Comparison of ENCODE assay signal across 20 cellular contexts in the genomic region with DNA sequence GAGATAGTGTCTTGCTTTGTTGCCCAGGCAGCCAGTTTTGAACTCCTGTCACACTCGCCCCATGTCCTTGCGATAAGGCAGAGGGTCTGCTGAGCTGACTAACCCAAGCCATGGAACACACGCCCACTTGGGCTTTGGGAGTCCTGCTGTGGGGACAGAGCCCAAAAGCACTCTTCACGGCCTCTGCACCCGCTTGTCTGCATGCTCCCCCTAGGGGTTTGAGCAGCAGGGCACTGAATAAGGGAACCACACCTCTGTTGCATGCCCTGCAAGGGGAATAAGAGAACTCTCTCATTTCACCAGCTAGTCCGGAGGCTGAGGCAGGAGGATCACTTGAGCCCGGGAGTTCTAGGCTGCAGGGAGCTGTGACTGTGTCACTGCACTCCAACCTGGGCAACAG.
A peak's percentile ranks its signal among the peaks of the same experiment; 100 is the strongest.
DNase-seq lines count a peak whose midpoint lies in the region; ATAC-seq and TF ChIP-seq lines count a peak whose summit lies in the region.
"Had no signal": no experiment of that assay in that cellular context is flagged by ENCODE, and none has a peak within 500 bp of the region (broad histone marks: within the 10 kb centered on the region; RNA-seq: fewer than 3 reads in every experiment).

No MANE protein-coding gene starts in this region.

- ATAC-seq in DND-41 (ENCODE audit: insufficient read depth, low read depth) (no peak), HG03097 (IDR thresholded peaks at IDR 0.05; ENCODE audit: low FRiP score, unreplicated experiment) (no peak)
- ATAC-seq: Right ventricle myocardium inferior had no signal

- H3K36me3 Mint-ChIP-seq in endodermal cell (ENCODE audit: low read depth) (peaks cover 2% of the 10 kb centered on the region), MCF 10A (ENCODE audit: insufficient read depth, unreplicated experiment) (no peaks in the 10 kb centered on the region)

- BruUV-seq in OCI-LY7 (replicated peaks; lab: Mats Ljungman, UMichigan) (no TSS peak), MCF 10A (replicated peaks; lab: Mats Ljungman, UMichigan) (no TSS peak)

- no peak for DNase-seq in DND-41
- DNase-seq in OCI-LY7 (ENCODE audit: low spot score), result peak; percentile 16
- DNase-seq in endodermal cell, result no peak
- DNase-seq in MCF 10A (ENCODE audit: unreplicated experiment), result no peak
- DNase-seq in NCI-H1930 (lab: John Stamatoyannopoulos, UW), result no peak
- DNase-seq: ACHN, AML-193, COR-L47, DMS153, MG63, NCI-H1105, NCI-H1694, NCI-H2107, NCI-H748 treated with DMSO at 0.1 percent for 48 hours, Peyer's patch had no signal

- H3K4me3 Mint-ChIP-seq in endodermal cell (no peak overlapping the region), MCF 10A (ENCODE audit: unreplicated experiment) (no peak overlapping the region)

- peak; percentile 15 for TF ChIP-seq CTCF in DND-41 (IDR thresholded peaks at IDR 0.05; ENCODE audit: borderline replicate concordance, extremely low read depth, low read length, poor library complexity, severe bottlenecking)
- peak; percentile 18; the same call in 1 of the 3 replicates for TF ChIP-seq CTCF in GM12872 (IDR thresholded peaks at IDR 0.05; ENCODE audit: insufficient read depth, low read depth, low read length)
- TF ChIP-seq CTCF in OCI-LY7 (conservative IDR thresholded peaks at IDR 0.05; ENCODE audit: low read length), result no peak
- peak; percentile 40 for TF ChIP-seq CTCF in endodermal cell (conservative IDR thresholded peaks at IDR 0.05)
- no peak for TF ChIP-seq CTCF in MCF 10A (IDR thresholded peaks at IDR 0.05; ENCODE audit: unreplicated experiment)

- H3K9me3 ChIP-seq in DND-41 (ENCODE audit: insufficient read depth, low read length, severe bottlenecking) (no peaks in the 10 kb centered on the region), OCI-LY7 (ENCODE audit: low read length) (no peaks in the 10 kb centered on the region), endodermal cell (ENCODE audit: control insufficient read depth, low read length) (no peaks in the 10 kb centered on the region)
- H3K9me3 ChIP-seq: MG63, Peyer's patch had no signal

- intact Hi-C loops in OCI-LY7 (cut with micrococcal nuclease; ENCODE audit: unreplicated experiment) (no loop called here), MCF 10A (cut with micrococcal nuclease) (no loop called here)

- H3K27me3 ChIP-seq in DND-41 (ENCODE audit: insufficient read depth, low read length, poor library complexity) (no peaks in the 10 kb centered on the region), endodermal cell (ENCODE audit: control insufficient read depth, insufficient read depth, low read length, poor library complexity, severe bottlenecking) (no peaks in the 10 kb centered on the region)
- H3K27me3 ChIP-seq: MG63, Peyer's patch had no signal

- CTCF ChIA-PET in OCI-LY7 (lab: Charles Lee; ENCODE audit: unreplicated experiment) (no interaction called here), MCF 10A (lab: Yijun Ruan, JAX) (no interaction called here)

- H3K9ac ChIP-seq in DND-41 (ENCODE audit: low read depth, low read length), result no peak overlapping the region
- no peak overlapping the region for H3K9ac ChIP-seq in endodermal cell (ENCODE audit: extremely low read depth, low read length, poor library complexity, severe bottlenecking)
- H3K9ac ChIP-seq: KMS-11 had no signal

- H3K4me3 ChIP-seq in DND-41 (ENCODE audit: low read depth in 1 of 2, low read length in 2 of 2), result no peak overlapping the region
- H3K4me3 ChIP-seq in OCI-LY7 (ENCODE audit: low read depth, low read length, poor library complexity, severe bottlenecking), result no peak overlapping the region
- no peak overlapping the region for H3K4me3 ChIP-seq in endodermal cell (ENCODE audit: low read length)
- H3K4me3 ChIP-seq: MG63, Peyer's patch, SK-N-MC had no signal

- H3K27me3 Mint-ChIP-seq in endodermal cell (ENCODE audit: insufficient read depth) (no peaks in the 10 kb centered on the region), MCF 10A (ENCODE audit: insufficient read depth, unreplicated experiment) (no peaks in the 10 kb centered on the region)

- no peaks in the 10 kb centered on the region for H4K20me1 ChIP-seq in DND-41 (ENCODE audit: insufficient read depth, low read length)
- H4K20me1 ChIP-seq in OCI-LY7 (ENCODE audit: insufficient read depth, low read length), result no peaks in the 10 kb centered on the region

- POLR2A ChIA-PET in OCI-LY7 (lab: Charles Lee) (no interaction called here), MCF 10A (lab: Yijun Ruan, JAX) (no interaction called here)

- no peak overlapping the region for H3K4me2 ChIP-seq in DND-41 (ENCODE audit: insufficient read depth, low read length)
- no peak overlapping the region for H3K4me2 ChIP-seq in OCI-LY7 (ENCODE audit: low read length)
- H3K4me2 ChIP-seq: KMS-11 had no signal

- H3K9me2 ChIP-seq in OCI-LY7 (ENCODE audit: insufficient read depth, low read length), result no peaks in the 10 kb centered on the region

- H3K4me1 ChIP-seq in DND-41 (ENCODE audit: insufficient read depth, low read length) (no peaks in the 10 kb centered on the region), OCI-LY7 (ENCODE audit: insufficient read depth, low read length, poor library complexity, severe bottlenecking) (no peaks in the 10 kb centered on the region), endodermal cell (ENCODE audit: control insufficient read depth, insufficient read depth, low read length) (no peaks in the 10 kb centered on the region)
- H3K4me1 ChIP-seq: Peyer's patch had no signal

- no peaks in the 10 kb centered on the region for H3K4me1 Mint-ChIP-seq in endodermal cell
- no peaks in the 10 kb centered on the region for H3K4me1 Mint-ChIP-seq in MCF 10A (ENCODE audit: insufficient read depth, unreplicated experiment)

- H3K27ac ChIP-seq in DND-41 (ENCODE audit: low read length) (no peak overlapping the region), OCI-LY7 (ENCODE audit: low read depth, low read length, poor library complexity, severe bottlenecking) (no peak overlapping the region), endodermal cell (ENCODE audit: low read depth, low read length) (no peak overlapping the region)
- H3K27ac ChIP-seq: KMS-11, Peyer's patch, SK-N-MC had no signal

- no peak overlapping the region for H3K27ac Mint-ChIP-seq in endodermal cell
- H3K27ac Mint-ChIP-seq in MCF 10A (ENCODE audit: low read depth, unreplicated experiment), result no peak overlapping the region

- H3K36me3 ChIP-seq in DND-41 (ENCODE audit: insufficient read depth, low read length), result no peaks in the 10 kb centered on the region
- no peaks in the 10 kb centered on the region for H3K36me3 ChIP-seq in OCI-LY7 (ENCODE audit: insufficient read depth, low read length)
- no peaks in the 10 kb centered on the region for H3K36me3 ChIP-seq in endodermal cell (ENCODE audit: control insufficient read depth, insufficient read depth, low read length)
- H3K36me3 ChIP-seq: MG63, Peyer's patch had no signal

- no peak overlapping the region for H2AFZ ChIP-seq in DND-41 (ENCODE audit: low read depth, low read length)
- no peak overlapping the region for H2AFZ ChIP-seq in OCI-LY7 (ENCODE audit: low read length)

- H3K9me3 Mint-ChIP-seq in endodermal cell, result peaks cover 22% of the 10 kb centered on the region
- H3K9me3 Mint-ChIP-seq in MCF 10A (ENCODE audit: unreplicated experiment), result peaks cover 6% of the 10 kb centered on the region

- H3K79me2 ChIP-seq in DND-41 (ENCODE audit: insufficient read depth, low read length), result no peaks in the 10 kb centered on the region
- no peaks in the 10 kb centered on the region for H3K79me2 ChIP-seq in OCI-LY7 (ENCODE audit: insufficient read depth, low read depth, low read length)

- 90 to 98% methylated on average over 2 to 7 of the region's 7 CpGs for WGBS in endodermal cell (ENCODE audit: insufficient coverage in 1 of 2, insufficient read length in 1 of 2), 2 experiments

Comparison
In these comparisons a context has a peak if more than half of its experiments do, and no peak if none do; other contexts are left out.
1. CTCF ChIP-seq: peak in DND-41 (single experiment), GM12872 (single experiment) and endodermal cell (single experiment); none in OCI-LY7 (single experiment) and MCF 10A (single experiment).